ENCODE assay signal across 7 cellular contexts in genomic region chr2:173090291-173090877, GRCh38. TPM values are rescaled to one million over a fixed set of nuclear protein-coding genes. Genes with fewer than 3 reads are reported as not detected.
A peak's percentile ranks its signal among the peaks of the same experiment; 100 is the strongest.
DNase-seq lines count a peak whose midpoint lies in the region; ATAC-seq and TF ChIP-seq lines count a peak whose summit lies in the region.

No MANE protein-coding gene starts in this region.

- TF ChIP-seq CTCF in fibroblast of mammary gland (conservative IDR thresholded peaks at IDR 0.05; ENCODE audit: control insufficient read depth, insufficient read depth, low read depth, low read length) = no peak
- TF ChIP-seq CTCF in mucosa of descending colon (IDR thresholded peaks at IDR 0.05) = no peak

- H3K4me3 ChIP-seq in fibroblast of mammary gland (ENCODE audit: control insufficient read depth, low read depth, low read length) (peak overlapping the region; percentile 8), mucosa of descending colon (no peak overlapping the region)

- peak; percentile 73 for DNase-seq in fibroblast of mammary gland (ENCODE audit: low read depth)
- no peak for DNase-seq in mucosa of descending colon
- no peak for DNase-seq in NCI-H774 (lab: John Stamatoyannopoulos, UW)
- no peak for DNase-seq in NCI-H2029 treated with DMSO at 0.1 percent for 48 hours (lab: John Stamatoyannopoulos, UW)

- intact Hi-C loops in mucosa of descending colon (cut with DNase I, micrococcal nuclease) = no loop called here

- no peaks in the 10 kb centered on the region for H3K36me3 ChIP-seq in mucosa of descending colon (ENCODE audit: low read depth)

- H3K4me1 ChIP-seq in mucosa of descending colon (ENCODE audit: low read depth) = no peaks in the 10 kb centered on the region

- ATAC-seq in SK-N-SH treated with all-trans-retinoic acid at 6 μM for 48 hours (peak; percentile 94), mucosa of descending colon (peak; percentile 17), GM19455 (IDR thresholded peaks at IDR 0.05; ENCODE audit: unreplicated experiment) (no peak), GM18861 (IDR thresholded peaks at IDR 0.05; ENCODE audit: unreplicated experiment) (no peak)

- no peaks in the 10 kb centered on the region for H3K9me3 ChIP-seq in mucosa of descending colon

TF ChIP-seq in SK-N-SH treated with all-trans-retinoic acid at 6 μM for 48 hours, 23 proteins besides CTCF, POLR2A, EP300 and RAD21:
- TF ChIP-seq TCF4 (CRISPR knock-in tag; IDR thresholded peaks at IDR 0.05; ENCODE audit: borderline replicate concordance) (no peak), ISL1 (CRISPR knock-in tag; IDR thresholded peaks at IDR 0.05) (no peak), ZNF70 (CRISPR knock-in tag; IDR thresholded peaks at IDR 0.05) (no peak), PPARA (CRISPR knock-in tag; IDR thresholded peaks at IDR 0.05; ENCODE audit: borderline replicate concordance) (no peak), SNAI2 (CRISPR knock-in tag; IDR thresholded peaks at IDR 0.05) (no peak), ZC3H10 (CRISPR knock-in tag; IDR thresholded peaks at IDR 0.05) (no peak), CREB5 (CRISPR knock-in tag; IDR thresholded peaks at IDR 0.05; ENCODE audit: low read depth) (no peak), CSRNP3 (CRISPR knock-in tag; IDR thresholded peaks at IDR 0.05) (no peak), GLIS3 (CRISPR knock-in tag; IDR thresholded peaks at IDR 0.05) (no peak), ZNF8 (CRISPR knock-in tag; IDR thresholded peaks at IDR 0.05) (no peak), ZFP3 (CRISPR knock-in tag; IDR thresholded peaks at IDR 0.05) (no peak), POU6F1 (CRISPR knock-in tag; IDR thresholded peaks at IDR 0.05; ENCODE audit: borderline replicate concordance, low read depth) (no peak), PATZ1 (CRISPR knock-in tag; IDR thresholded peaks at IDR 0.05; ENCODE audit: borderline replicate concordance) (no peak), ZNF565 (CRISPR knock-in tag; conservative IDR thresholded peaks at IDR 0.05; ENCODE audit: low read depth) (no peak), RARB (CRISPR knock-in tag; IDR thresholded peaks at IDR 0.05) (no peak), TOX (CRISPR knock-in tag; IDR thresholded peaks at IDR 0.05; ENCODE audit: borderline replicate concordance) (no peak)
TF ChIP-seq in SK-N-SH treated with all-trans-retinoic acid at 6 μM for 48 hours: peak in this region for 0.

RNA-seq across cellular contexts. Expression of gene MAP3K20, which starts 14.7 kb away (rescaled TPM):
- 100 to 1,000 TPM in 1 of 3 donors, 10 to 100 TPM in 1, 1 to 10 TPM in 1; 8.8 to 238 (median 30.5) TPM for total RNA-seq in mucosa of descending colon

Comparison
In these comparisons a context has a peak if more than half of its experiments do, and no peak if none do; other contexts are left out.
1. ATAC-seq: peak in SK-N-SH treated with all-trans-retinoic acid at 6 μM for 48 hours (single experiment) and mucosa of descending colon (single experiment); none in GM19455 (single experiment) and GM18861 (single experiment).